1 cellular context compared by ENCODE assay signal in genomic region chr16:70304892-70305448, GRCh38.
TF ChIP-seq lines count a peak whose summit lies in the region.

No MANE protein-coding gene starts in this region.

TF ChIP-seq in IMR-90, 13 proteins besides CTCF, POLR2A, EP300 and RAD21:
- TF ChIP-seq RFX5 (IDR thresholded peaks at IDR 0.05; ENCODE audit: low read depth, low read length), result no peak
